1 cellular context compared by ENCODE assay signal in the genomic region with DNA sequence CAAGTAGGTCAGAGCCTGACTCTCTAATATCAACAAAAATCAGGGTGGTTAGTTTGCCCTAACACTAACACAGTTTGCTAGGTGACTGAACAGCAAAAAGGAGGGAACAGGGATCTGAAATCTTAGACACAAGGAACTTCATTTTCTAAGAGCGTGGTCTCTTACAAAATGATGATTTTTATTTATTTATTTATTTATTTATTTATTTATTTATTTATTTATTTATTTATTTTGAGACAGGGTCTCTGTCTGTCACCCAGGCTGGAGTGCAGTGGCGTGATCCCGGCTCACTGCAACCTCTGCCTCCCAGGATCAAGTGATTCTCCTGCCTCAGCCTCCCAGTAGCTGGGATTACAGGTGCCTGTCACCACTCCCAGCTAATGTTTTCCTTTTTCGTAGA.
A peak's percentile ranks its signal among the peaks of the same experiment; 100 is the strongest.
TF ChIP-seq lines count a peak whose summit lies in the region.

No MANE protein-coding gene starts in this region.

TF ChIP-seq in HEK293, 187 proteins besides CTCF, POLR2A, EP300 and RAD21 (continued from another document):
- TF ChIP-seq REST (tag by site-specific recombination; IDR thresholded peaks at IDR 0.05) = peak; percentile 70
- TF ChIP-seq ZNF510 (tag by site-specific recombination; IDR thresholded peaks at IDR 0.05; ENCODE audit: insufficient replicate concordance) = peak; percentile 68
- TF ChIP-seq ZXDB (tag by site-specific recombination; IDR thresholded peaks at IDR 0.05) = 0 out of 2 replicates have a peak, but pooled peaks have one; percentile 58
- peak; percentile 58; the same call in 1 of the 2 replicates for TF ChIP-seq ZNF433 (tag by site-specific recombination; IDR thresholded peaks at IDR 0.05; ENCODE audit: low read depth)
- 0 out of 2 replicates have a peak, but pooled peaks have one; percentile 32 for TF ChIP-seq ZNF560 (tag by site-specific recombination; IDR thresholded peaks at IDR 0.05; ENCODE audit: borderline replicate concordance)
- TF ChIP-seq, protein P1, sequence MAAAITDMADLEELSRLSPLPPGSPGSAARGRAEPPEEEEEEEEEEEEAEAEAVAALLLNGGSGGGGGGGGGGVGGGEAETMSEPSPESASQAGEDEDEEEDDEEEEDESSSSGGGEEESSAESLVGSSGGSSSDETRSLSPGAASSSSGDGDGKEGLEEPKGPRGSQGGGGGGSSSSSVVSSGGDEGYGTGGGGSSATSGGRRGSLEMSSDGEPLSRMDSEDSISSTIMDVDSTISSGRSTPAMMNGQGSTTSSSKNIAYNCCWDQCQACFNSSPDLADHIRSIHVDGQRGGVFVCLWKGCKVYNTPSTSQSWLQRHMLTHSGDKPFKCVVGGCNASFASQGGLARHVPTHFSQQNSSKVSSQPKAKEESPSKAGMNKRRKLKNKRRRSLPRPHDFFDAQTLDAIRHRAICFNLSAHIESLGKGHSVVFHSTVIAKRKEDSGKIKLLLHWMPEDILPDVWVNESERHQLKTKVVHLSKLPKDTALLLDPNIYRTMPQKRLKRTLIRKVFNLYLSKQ (tag by site-specific recombination; IDR thresholded peaks at IDR 0.05; ENCODE audit: borderline replicate concordance) = 0 out of 2 replicates have a peak, but pooled peaks have one; percentile 51
- TF ChIP-seq ZNF202 (tag by site-specific recombination; IDR thresholded peaks at IDR 0.05; ENCODE audit: borderline replicate concordance) = peak; percentile 69; the same call in 1 of the 2 replicates
- TF ChIP-seq ZFP37 (tag by site-specific recombination; IDR thresholded peaks at IDR 0.05) = 0 out of 2 replicates have a peak, but pooled peaks have one; percentile 28
- peak; percentile 10 for TF ChIP-seq ZNF529 (tag by site-specific recombination; IDR thresholded peaks at IDR 0.05; ENCODE audit: insufficient replicate concordance)
- TF ChIP-seq, protein P2, sequence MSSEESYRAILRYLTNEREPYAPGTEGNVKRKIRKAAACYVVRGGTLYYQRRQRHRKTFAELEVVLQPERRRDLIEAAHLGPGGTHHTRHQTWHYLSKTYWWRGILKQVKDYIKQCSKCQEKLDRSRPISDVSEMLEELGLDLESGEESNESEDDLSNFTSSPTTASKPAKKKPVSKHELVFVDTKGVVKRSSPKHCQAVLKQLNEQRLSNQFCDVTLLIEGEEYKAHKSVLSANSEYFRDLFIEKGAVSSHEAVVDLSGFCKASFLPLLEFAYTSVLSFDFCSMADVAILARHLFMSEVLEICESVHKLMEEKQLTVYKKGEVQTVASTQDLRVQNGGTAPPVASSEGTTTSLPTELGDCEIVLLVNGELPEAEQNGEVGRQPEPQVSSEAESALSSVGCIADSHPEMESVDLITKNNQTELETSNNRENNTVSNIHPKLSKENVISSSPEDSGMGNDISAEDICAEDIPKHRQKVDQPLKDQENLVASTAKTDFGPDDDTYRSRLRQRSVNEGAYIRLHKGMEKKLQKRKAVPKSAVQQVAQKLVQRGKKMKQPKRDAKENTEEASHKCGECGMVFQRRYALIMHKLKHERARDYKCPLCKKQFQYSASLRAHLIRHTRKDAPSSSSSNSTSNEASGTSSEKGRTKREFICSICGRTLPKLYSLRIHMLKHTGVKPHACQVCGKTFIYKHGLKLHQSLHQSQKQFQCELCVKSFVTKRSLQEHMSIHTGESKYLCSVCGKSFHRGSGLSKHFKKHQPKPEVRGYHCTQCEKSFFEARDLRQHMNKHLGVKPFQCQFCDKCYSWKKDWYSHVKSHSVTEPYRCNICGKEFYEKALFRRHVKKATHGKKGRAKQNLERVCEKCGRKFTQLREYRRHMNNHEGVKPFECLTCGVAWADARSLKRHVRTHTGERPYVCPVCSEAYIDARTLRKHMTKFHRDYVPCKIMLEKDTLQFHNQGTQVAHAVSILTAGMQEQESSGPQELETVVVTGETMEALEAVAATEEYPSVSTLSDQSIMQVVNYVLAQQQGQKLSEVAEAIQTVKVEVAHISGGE (tag by site-specific recombination; conservative IDR thresholded peaks at IDR 0.05; ENCODE audit: low read depth) = peak; percentile 79
- peak; percentile 85 for TF ChIP-seq ZNF555 (tag by site-specific recombination; conservative IDR thresholded peaks at IDR 0.05)
- 0 out of 2 replicates have a peak, but pooled peaks have one; percentile 38 for TF ChIP-seq ZNF501 (tag by site-specific recombination; IDR thresholded peaks at IDR 0.05)
- peak; percentile 71; the same call in 1 of the 2 replicates for TF ChIP-seq ZNF558 (tag by site-specific recombination; IDR thresholded peaks at IDR 0.05)
- 0 out of 2 replicates have a peak, but pooled peaks have one; percentile 33 for TF ChIP-seq ZNF639 (tag by site-specific recombination; IDR thresholded peaks at IDR 0.05)
